Comparison of ENCODE assay signal across 16 cellular contexts in genomic region chrX:103151799-103152198, GRCh38. TPM values are rescaled to one million over a fixed set of nuclear protein-coding genes. Genes with fewer than 3 reads are reported as not detected.
DNase-seq lines count a peak whose midpoint lies in the region; ATAC-seq, FAIRE-seq and TF ChIP-seq lines count a peak whose summit lies in the region.
"Had no signal": no experiment of that assay in that cellular context is flagged by ENCODE, and none has a peak within 500 bp of the region (broad histone marks: within the 10 kb centered on the region; RNA-seq: fewer than 3 reads in every experiment).

No MANE protein-coding gene starts in this region.

- intact Hi-C loops in lower leg skin (cut with DNase I; ENCODE audit: low total_unique reads): no loop called here

- 28 to 30% methylated on average over 3 of the region's 3 CpGs for WGBS in lower leg skin, 2 donors

- TF ChIP-seq POLR2A in lower leg skin (IDR thresholded peaks at IDR 0.05): no peak

- H3K4me3 ChIP-seq in lower leg skin (ENCODE audit: low read depth, poor library complexity, severe bottlenecking): no peak overlapping the region
- H3K4me3 ChIP-seq: ascending aorta had no signal

- peak; percentile 98 for FAIRE-seq in islet of Langerhans (lab: Jason Lieb, UNC)
- FAIRE-seq: frontal cortex, GM18507, small intestine had no signal

- DNase-seq in T1000 (lab: John Stamatoyannopoulos, UW): peak; percentile 5
- no peak for DNase-seq in lower leg skin (ENCODE audit: low spot score in 2 of 2)
- no peak for DNase-seq in OCI-M2 (lab: John Stamatoyannopoulos, UW; ENCODE audit: unreplicated experiment)
- no peak for DNase-seq in NOMO-1 (lab: John Stamatoyannopoulos, UW; ENCODE audit: unreplicated experiment in 2 of 2)
- DNase-seq in T-helper 9 cell: no peak
- DNase-seq: effector CD8-positive, alpha-beta T cell; Karpas-422; NCI-H524 treated with DMSO at 0.1 percent for 48 hours had no signal

- H3K27ac ChIP-seq in 22Rv1: peak overlapping the region; percentile 36
- H3K27ac ChIP-seq: ascending aorta had no signal

- TF ChIP-seq CTCF in 22Rv1 (IDR thresholded peaks at IDR 0.05) (no peak), lower leg skin (IDR thresholded peaks at IDR 0.05) (no peak)

- peak; percentile 18 for ATAC-seq in HG03378 (IDR thresholded peaks at IDR 0.05; ENCODE audit: unreplicated experiment)

RNA-seq across cellular contexts. Expression of gene NXF3, which starts 58.9 kb away (rescaled TPM):
- total RNA-seq in lower leg skin: 1 to 10 TPM in 1 of 4 donors, under 1 TPM in 2, not detected in 1; 0.21 to 1.7 (median 0.42) TPM
- total RNA-seq: activated CD4-positive, alpha-beta memory T cell treated with anti-CD3 and anti-CD28 coated beads, Interleukin-2, amount 10 ng/mL, durations not matched to agents 7 days and 5 days; ascending aorta; frontal cortex had no signal
